ENCODE assay signal across 8 cellular contexts in the genomic region with DNA sequence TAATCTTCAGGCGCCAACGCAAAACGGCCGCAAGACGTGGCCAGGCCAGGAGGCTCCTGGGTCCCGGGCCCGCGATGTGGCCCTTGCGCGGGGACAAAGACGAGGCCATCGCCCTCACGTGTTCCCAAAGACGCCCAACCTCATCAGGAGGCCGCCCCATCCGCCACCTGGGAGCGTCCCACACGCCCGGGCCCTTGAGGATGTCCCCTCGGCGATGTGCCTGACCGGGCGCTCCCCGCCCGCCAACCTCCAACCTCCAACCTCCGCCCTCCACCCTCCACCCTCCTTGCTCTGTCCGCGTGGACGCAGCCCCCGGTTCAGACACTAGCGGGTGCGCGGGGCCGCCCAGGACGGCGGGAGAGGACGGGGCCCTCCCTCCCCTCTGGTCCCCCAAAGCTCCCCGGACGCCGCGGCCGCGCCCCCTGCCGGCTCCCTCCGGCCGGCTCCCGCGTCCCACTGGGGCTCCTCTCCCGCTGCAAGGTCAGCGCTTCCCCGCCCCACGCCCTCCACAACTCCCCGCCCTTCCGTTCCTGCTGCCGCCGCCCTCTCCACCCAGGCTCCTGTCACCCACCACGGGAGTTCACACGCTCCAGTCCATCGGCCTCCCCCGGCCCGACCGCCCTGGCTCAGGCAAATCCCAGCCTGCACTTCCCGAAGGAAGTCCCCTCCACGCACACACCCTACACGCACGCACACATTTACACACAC.
DNase-seq lines count a peak whose midpoint lies in the region; ATAC-seq, FAIRE-seq and TF ChIP-seq lines count a peak whose summit lies in the region.

No MANE protein-coding gene starts in this region.

- ATAC-seq in HepG2 (peak; percentile 78), HG03025 (IDR thresholded peaks at IDR 0.05; ENCODE audit: low FRiP score, unreplicated experiment) (no peak), HG03342 (IDR thresholded peaks at IDR 0.05; ENCODE audit: unreplicated experiment) (no peak)

- TF ChIP-seq EP300 in HepG2 (IDR thresholded peaks at IDR 0.05; ENCODE audit: low read depth in 2 of 2, low read length in 2 of 2) (no peak), HepG2 (CRISPR knock-in tag; IDR thresholded peaks at IDR 0.05; ENCODE audit: borderline replicate concordance) (no peak)

- H4K20me1 ChIP-seq in HepG2 (ENCODE audit: insufficient read depth, low read length): no peaks in the 10 kb centered on the region

- no peak for TF ChIP-seq POLR2A in HepG2 (IDR thresholded peaks at IDR 0.05; ENCODE audit: insufficient read depth in 1 of 2, low read depth in 2 of 2, low read length in 2 of 2)

- H2AFZ ChIP-seq in HepG2 (ENCODE audit: low read length): no peak overlapping the region

- in situ Hi-C loops in HepG2 (cut with HindIII; ENCODE audit: extremely low pct_ligation_motif_present, low pct_unique_long_range_greater_than_20kb): loop anchor here (10.0 to 25.0 kb wide), 2 partner anchors 308 to 515 kb away; a partner anchor contains a TSS

- intact Hi-C loops in ascending aorta (cut with DNase I): no loop called here
- intact Hi-C loops in HepG2 (cut with micrococcal nuclease; ENCODE audit: unreplicated experiment): no loop called here

- peak overlapping the region; percentile 53 for H3K4me3 ChIP-seq in NT2/D1 (ENCODE audit: insufficient read length, low read depth)
- H3K4me3 ChIP-seq in ascending aorta: peak overlapping the region; percentile 32 to 54
- no peak overlapping the region for H3K4me3 ChIP-seq in HepG2 (replicated peaks in 1 of 3; ENCODE audit: insufficient read depth in 1 of 3, low read depth in 2 of 3, low read length in 3 of 3)

- no peaks in the 10 kb centered on the region for H3K79me2 ChIP-seq in HepG2 (ENCODE audit: insufficient read depth, low read length)

- H3K27me3 ChIP-seq in NT2/D1 (ENCODE audit: insufficient read depth, insufficient read length) (peaks cover 15% of the 10 kb centered on the region), ascending aorta (peaks cover 12% of the 10 kb centered on the region), HepG2 (ENCODE audit: control insufficient read depth in 1 of 2, insufficient read depth in 2 of 2, low read length in 2 of 2) (peaks cover 3 to 31% of the 10 kb centered on the region in 2 experiments; a peak in 2 of 5 replicates)

- WGBS in HepG2 (ENCODE audit: low lambda C conversion rate): 26% methylated on average over 47 of the region's 66 CpGs

- DNase-seq in GM10266 (ENCODE audit: extremely low spot score): peak; percentile 47
- no peak for DNase-seq in NT2/D1 (ENCODE audit: low read depth, low spot score)
- no peak for DNase-seq in ascending aorta (ENCODE audit: low spot score in 2 of 2)
- DNase-seq in HepG2 (ENCODE audit: low spot score): no peak
- DNase-seq in stimulated activated CD8-positive, alpha-beta memory T cell treated with anti-CD3 and anti-CD28 coated beads, Interleukin-7, amount 100 ng/mL, for 1 hour (ENCODE audit: low read depth in 2 of 2): peak; percentile 7 to 13
- DNase-seq in HK-2 (ENCODE audit: unreplicated experiment): no peak

- H3K9ac ChIP-seq in NT2/D1 (ENCODE audit: insufficient read length, low read depth) (peak overlapping the region; percentile 74), HepG2 (ENCODE audit: insufficient read depth, low read depth, low read length) (no peak overlapping the region)

- H3K9me3 ChIP-seq in NT2/D1 (ENCODE audit: insufficient read depth, low read length) (peaks cover 5% of the 10 kb centered on the region; the same call in 1 of the 2 replicates), ascending aorta (no peaks in the 10 kb centered on the region), HepG2 (ENCODE audit: low read length) (no peaks in the 10 kb centered on the region)

- H3K4me1 ChIP-seq in NT2/D1 (ENCODE audit: insufficient read depth, insufficient read length): peaks cover 4% of the 10 kb centered on the region
- no peaks in the 10 kb centered on the region for H3K4me1 ChIP-seq in ascending aorta
- no peaks in the 10 kb centered on the region for H3K4me1 ChIP-seq in HepG2 (ENCODE audit: insufficient read depth, low read length)

- BruUV-seq in HepG2 (replicated peaks; lab: Mats Ljungman, UMichigan): no TSS peak

- H3K36me3 ChIP-seq in NT2/D1 (ENCODE audit: insufficient read depth, insufficient read length, low read length) (no peaks in the 10 kb centered on the region), ascending aorta (no peaks in the 10 kb centered on the region), HepG2 (replicated peaks in 1 of 2; ENCODE audit: control insufficient read depth in 1 of 2, insufficient read depth in 2 of 2, low read length in 2 of 2) (no peaks in the 10 kb centered on the region)

- H3K4me2 ChIP-seq in HepG2 (ENCODE audit: low read depth, low read length): no peak overlapping the region

- TF ChIP-seq RAD21 in HepG2 (CRISPR knock-in tag; IDR thresholded peaks at IDR 0.05): 0 out of 2 replicates have a peak, but pooled peaks have one; percentile 54

- no peak for FAIRE-seq in HepG2 (lab: Jason Lieb, UNC)

- POLR2A ChIA-PET in HepG2 (lab: Yijun Ruan, JAX): no interaction called here

- H3K27ac ChIP-seq in ascending aorta (no peak overlapping the region), HepG2 (ENCODE audit: extremely low read length, insufficient read depth, low read length) (no peak overlapping the region)

- CTCF ChIA-PET in HepG2 (lab: Yijun Ruan, JAX; ENCODE audit: low intra/inter-chr PET ratio, low total read pairs): no interaction called here

- TF ChIP-seq CTCF in GM10266 (IDR thresholded peaks at IDR 0.05; ENCODE audit: control insufficient read depth, insufficient read depth, low read depth, missing control alignments) (peak; percentile 41), ascending aorta (IDR thresholded peaks at IDR 0.05) (peak; percentile 7 to 46 (median 7)), HepG2 (CRISPR knock-in tag; IDR thresholded peaks at IDR 0.05) (peak; percentile 63)

TF ChIP-seq in HepG2, 621 proteins besides CTCF, POLR2A, EP300 and RAD21:
- TF ChIP-seq GABPB1 (CRISPR knock-in tag; IDR thresholded peaks at IDR 0.05) (peak; percentile 56; the same call in 1 of the 2 replicates), MAFG (CRISPR knock-in tag; IDR thresholded peaks at IDR 0.05) (0 out of 2 replicates have a peak, but pooled peaks have one; percentile 19), ZNF773 (CRISPR knock-in tag; IDR thresholded peaks at IDR 0.05; ENCODE audit: borderline replicate concordance) (no peak), PRPF4 (IDR thresholded peaks at IDR 0.05; ENCODE audit: low read depth, low read length, poor library complexity, severe bottlenecking) (no peak), SP5 (CRISPR knock-in tag; IDR thresholded peaks at IDR 0.05; ENCODE audit: borderline replicate concordance, low read depth) (0 out of 2 replicates have a peak, but pooled peaks have one; percentile 18), HNRNPL (IDR thresholded peaks at IDR 0.05; ENCODE audit: low read depth, low read length) (0 out of 2 replicates have a peak, but pooled peaks have one; percentile 35), KDM2A (CRISPR knock-in tag; IDR thresholded peaks at IDR 0.05; ENCODE audit: borderline replicate concordance, low read depth) (peak; percentile 71; the same call in 1 of the 2 replicates), ZNF251 (CRISPR knock-in tag; IDR thresholded peaks at IDR 0.05) (no peak), JUNB (CRISPR knock-in tag; IDR thresholded peaks at IDR 0.05; ENCODE audit: borderline replicate concordance) (0 out of 2 replicates have a peak, but pooled peaks have one; percentile 14), STAG1 (CRISPR knock-in tag; IDR thresholded peaks at IDR 0.05) (peak; percentile 57), NCOA5 (CRISPR knock-in tag; IDR thresholded peaks at IDR 0.05) (no peak), HNRNPK (IDR thresholded peaks at IDR 0.05; ENCODE audit: low read depth, low read length, poor library complexity, severe bottlenecking) (peak; percentile 88)

Comparison
In these comparisons a context has a peak if more than half of its experiments do, and no peak if none do; other contexts are left out.
1. DNase-seq: peak in GM10266 (single experiment) and stimulated activated CD8-positive, alpha-beta memory T cell treated with anti-CD3 and anti-CD28 coated beads, Interleukin-7, amount 100 ng/mL, for 1 hour (2 of 2); none in NT2/D1 (single experiment), ascending aorta (0 of 2), HepG2 (single experiment) and HK-2 (single experiment).
2. CTCF ChIP-seq: peak in every context shown above with its lines; median percentile 63 in HepG2; 41 in GM10266; 7 in ascending aorta.
3. H3K4me3 ChIP-seq: peak in NT2/D1 (single experiment) and ascending aorta (2 of 2); none in HepG2 (0 of 3).